Comparison of ENCODE assay signal across 16 cellular contexts in genomic region chr5:139232161-139232724, GRCh38. TPM values are rescaled to one million over a fixed set of nuclear protein-coding genes. Genes with fewer than 3 reads are reported as not detected.
DNase-seq lines count a peak whose midpoint lies in the region; ATAC-seq and TF ChIP-seq lines count a peak whose summit lies in the region.
"Had no signal": no experiment of that assay in that cellular context is flagged by ENCODE, and none has a peak within 500 bp of the region (broad histone marks: within the 10 kb centered on the region; RNA-seq: fewer than 3 reads in every experiment).

No MANE protein-coding gene starts in this region.

- H3K36me3 Mint-ChIP-seq in activated CD8-positive, alpha-beta T cell treated with anti-CD3 and anti-CD28 coated beads, Interleukin-2, amount 10 ng/mL, durations not matched to agents 7 days and 5 days (ENCODE audit: low read depth), result no peaks in the 10 kb centered on the region

- no peak for TF ChIP-seq CTCF in DND-41 (IDR thresholded peaks at IDR 0.05; ENCODE audit: borderline replicate concordance, extremely low read depth, low read length, poor library complexity, severe bottlenecking)
- no peak for TF ChIP-seq CTCF in hepatocyte (IDR thresholded peaks at IDR 0.05; ENCODE audit: poor library complexity)
- no peak for TF ChIP-seq CTCF in Peyer's patch (IDR thresholded peaks at IDR 0.05)

- H3K4me3 Mint-ChIP-seq in activated CD8-positive, alpha-beta T cell treated with anti-CD3 and anti-CD28 coated beads, Interleukin-2, amount 10 ng/mL, durations not matched to agents 7 days and 5 days, result no peak overlapping the region
- H3K4me3 Mint-ChIP-seq: nephron had no signal

- POLR2A ChIA-PET in activated CD8-positive, alpha-beta T cell treated with anti-CD3 and anti-CD28 coated beads, Interleukin-2, amount 10 ng/mL, durations not matched to agents 7 days and 5 days (lab: Charles Lee), result no interaction called here

- no peaks in the 10 kb centered on the region for H3K9me3 Mint-ChIP-seq in activated CD8-positive, alpha-beta T cell treated with anti-CD3 and anti-CD28 coated beads, Interleukin-2, amount 10 ng/mL, durations not matched to agents 7 days and 5 days (ENCODE audit: insufficient read depth)

- WGBS in hepatocyte (ENCODE audit: low lambda C conversion rate, missing lambda C conversion rate), result 61% methylated on average over 6 of the region's 6 CpGs

- H4K20me1 ChIP-seq in DND-41 (ENCODE audit: insufficient read depth, low read length) (no peaks in the 10 kb centered on the region), hepatocyte (ENCODE audit: insufficient read depth, poor library complexity, severe bottlenecking) (no peaks in the 10 kb centered on the region)

- H3K36me3 ChIP-seq in DND-41 (ENCODE audit: insufficient read depth, low read length), result no peaks in the 10 kb centered on the region
- no peaks in the 10 kb centered on the region for H3K36me3 ChIP-seq in hepatocyte (replicated peaks; ENCODE audit: insufficient read depth, low read depth)
- H3K36me3 ChIP-seq in Peyer's patch, result no peaks in the 10 kb centered on the region
- H3K36me3 ChIP-seq: lower lobe of right lung, transverse colon had no signal

- H3K27ac Mint-ChIP-seq in activated CD8-positive, alpha-beta T cell treated with anti-CD3 and anti-CD28 coated beads, Interleukin-2, amount 10 ng/mL, durations not matched to agents 7 days and 5 days, result peak overlapping the region; percentile 41
- H3K27ac Mint-ChIP-seq: nephron had no signal

- H3K4me3 ChIP-seq in DND-41 (ENCODE audit: low read depth in 1 of 2, low read length in 2 of 2), result no peak overlapping the region
- H3K4me3 ChIP-seq in hepatocyte, result no peak overlapping the region
- no peak overlapping the region for H3K4me3 ChIP-seq in Peyer's patch
- H3K4me3 ChIP-seq: lower lobe of right lung, transverse colon had no signal

- DNase-seq in DND-41, result peak; percentile 61
- peak; percentile 48 to 71 for DNase-seq in NCI-H187 (lab: John Stamatoyannopoulos, UW)
- DNase-seq in activated CD8-positive, alpha-beta T cell treated with anti-CD3 and anti-CD28 coated beads, Interleukin-2, amount 10 ng/mL, durations not matched to agents 7 days and 5 days, result no peak
- DNase-seq in hepatocyte (ENCODE audit: low spot score), result peak; percentile 15
- DNase-seq in Peyer's patch, result no peak
- DNase-seq in activated effector memory CD4-positive, alpha-beta T cell treated with Interleukin-2 at 50 U/mL for 16 hours, result no peak
- DNase-seq in stimulated activated CD4-positive, alpha-beta T cell treated with anti-CD3 and anti-CD28 coated beads, Interleukin-4, amount 100 ng/mL, for 1 hour, result no peak
- DNase-seq: activated T-cell treated with anti-CD3 and anti-CD28 coated beads, Interleukin-2, amount 50 U/mL, for 1 hour; KG1; lower lobe of right lung; NCI-H2029; stimulated activated CD4-positive, alpha-beta T cell treated with anti-CD3 and anti-CD28 coated beads, Interleukin-1b, Interleukin-23, amount 100 ng/mL, for 48 hours; transverse colon had no signal

- H3K27ac ChIP-seq in DND-41 (ENCODE audit: low read length), result peak overlapping the region; percentile 27; the same call in 1 of the 2 replicates
- no peak overlapping the region for H3K27ac ChIP-seq in hepatocyte
- H3K27ac ChIP-seq in Peyer's patch, result no peak overlapping the region
- H3K27ac ChIP-seq: lower lobe of right lung, transverse colon had no signal

- 0 out of 2 replicates have a peak overlapping the region, but pooled peaks have one; percentile 5 for H3K4me2 ChIP-seq in DND-41 (ENCODE audit: insufficient read depth, low read length)
- H3K4me2 ChIP-seq in hepatocyte, result no peak overlapping the region

- no peaks in the 10 kb centered on the region for H3K9me2 ChIP-seq in hepatocyte (replicated peaks; ENCODE audit: insufficient read depth)

- peaks cover 4% of the 10 kb centered on the region for H3K4me1 Mint-ChIP-seq in activated CD8-positive, alpha-beta T cell treated with anti-CD3 and anti-CD28 coated beads, Interleukin-2, amount 10 ng/mL, durations not matched to agents 7 days and 5 days (ENCODE audit: low read depth)
- H3K4me1 Mint-ChIP-seq: nephron had no signal

- peaks cover 12% of the 10 kb centered on the region for H3K4me1 ChIP-seq in DND-41 (ENCODE audit: insufficient read depth, low read length)
- no peaks in the 10 kb centered on the region for H3K4me1 ChIP-seq in hepatocyte (ENCODE audit: insufficient read depth)
- no peaks in the 10 kb centered on the region for H3K4me1 ChIP-seq in Peyer's patch
- H3K4me1 ChIP-seq: lower lobe of right lung had no signal

- H3K27me3 Mint-ChIP-seq in activated CD8-positive, alpha-beta T cell treated with anti-CD3 and anti-CD28 coated beads, Interleukin-2, amount 10 ng/mL, durations not matched to agents 7 days and 5 days (ENCODE audit: low read depth), result peaks cover 11% of the 10 kb centered on the region

- no peak overlapping the region for H3K9ac ChIP-seq in DND-41 (ENCODE audit: low read depth, low read length)

- CTCF ChIA-PET in activated CD8-positive, alpha-beta T cell treated with anti-CD3 and anti-CD28 coated beads, Interleukin-2, amount 10 ng/mL, durations not matched to agents 7 days and 5 days (lab: Charles Lee), result no interaction called here

- H3K9me3 ChIP-seq in DND-41 (ENCODE audit: insufficient read depth, low read length, severe bottlenecking) (no peaks in the 10 kb centered on the region), hepatocyte (ENCODE audit: low read depth) (no peaks in the 10 kb centered on the region), Peyer's patch (no peaks in the 10 kb centered on the region)
- H3K9me3 ChIP-seq: lower lobe of right lung, transverse colon had no signal

- no peaks in the 10 kb centered on the region for H3K27me3 ChIP-seq in DND-41 (ENCODE audit: insufficient read depth, low read length, poor library complexity)
- H3K27me3 ChIP-seq in hepatocyte, result no peaks in the 10 kb centered on the region
- H3K27me3 ChIP-seq in Peyer's patch, result no peaks in the 10 kb centered on the region
- H3K27me3 ChIP-seq: transverse colon had no signal

- H3K79me2 ChIP-seq in DND-41 (ENCODE audit: insufficient read depth, low read length), result no peaks in the 10 kb centered on the region
- H3K79me2 ChIP-seq in hepatocyte, result no peaks in the 10 kb centered on the region

- ATAC-seq in DND-41 (ENCODE audit: insufficient read depth, low read depth) (peak; percentile 88), HG02938 (IDR thresholded peaks at IDR 0.05; ENCODE audit: unreplicated experiment) (no peak)
- ATAC-seq in activated CD8-positive, alpha-beta T cell treated with anti-CD3 and anti-CD28 coated beads, Interleukin-2, amount 10 ng/mL, durations not matched to agents 7 days and 5 days, result no peak
- ATAC-seq: activated CD4-positive, CD25-positive, alpha-beta regulatory T cell treated with anti-CD3 and anti-CD28 coated beads, Interleukin-2, amount 50 U/mL, for 24 hours; lower lobe of right lung had no signal

- H2AFZ ChIP-seq in DND-41 (ENCODE audit: low read depth, low read length), result peak overlapping the region; percentile 68; the same call in 1 of the 2 replicates
- H2AFZ ChIP-seq in hepatocyte, result no peak overlapping the region

- no peak for TF ChIP-seq POLR2A in Peyer's patch (IDR thresholded peaks at IDR 0.05)

RNA-seq across cellular contexts. Expression of gene SIL1, which starts 34.1 kb away (rescaled TPM):
- 10 to 100 TPM; 15.6 to 18.2 TPM for total RNA-seq in activated CD8-positive, alpha-beta T cell treated with anti-CD3 and anti-CD28 coated beads, Interleukin-2, amount 10 ng/mL, durations not matched to agents 7 days and 5 days
- total RNA-seq in hepatocyte (73.9 and 82.0 TPM in 2 replicates), Peyer's patch (10 to 100 TPM; 23.6 to 84.2 (median 39.2) TPM)
- polyA plus RNA-seq in hepatocyte, result 176 and 197 TPM in 2 replicates

Comparison
In these comparisons a context has a peak if more than half of its experiments do, and no peak if none do; other contexts are left out.
1. DNase-seq: peak in DND-41 (single experiment), NCI-H187 (2 of 2) and hepatocyte (single experiment); none in activated CD8-positive, alpha-beta T cell treated with anti-CD3 and anti-CD28 coated beads, Interleukin-2, amount 10 ng/mL, durations not matched to agents 7 days and 5 days (single experiment), Peyer's patch (0 of 3), activated effector memory CD4-positive, alpha-beta T cell treated with Interleukin-2 at 50 U/mL for 16 hours (single experiment) and stimulated activated CD4-positive, alpha-beta T cell treated with anti-CD3 and anti-CD28 coated beads, Interleukin-4, amount 100 ng/mL, for 1 hour (single experiment).